In genomic region chr16:84420556-84420955, GRCh38 we compare ENCODE assay signal across 7 cellular contexts. TPM values are rescaled to one million over a fixed set of nuclear protein-coding genes. Genes with fewer than 3 reads are reported as not detected.
"Had no signal": no experiment of that assay in that cellular context is flagged by ENCODE, and none has a peak within 500 bp of the region (broad histone marks: within the 10 kb centered on the region; RNA-seq: fewer than 3 reads in every experiment).

No MANE protein-coding gene starts in this region.

RNA-seq across cellular contexts. Expression of gene ATP2C2, which starts 52.2 kb away (rescaled TPM):
- total RNA-seq: activated CD4-positive, alpha-beta T cell treated with anti-CD3 and anti-CD28 coated beads for 36 hours; activated naive CD8-positive, alpha-beta T cell treated with anti-CD3 and anti-CD28 coated beads, Interleukin-2, amount 10 ng/mL, durations not matched to agents 7 days and 5 days; activated T-cell treated with anti-CD3 and anti-CD28 coated beads, Interleukin-2, amount 50 U/mL, for 4 hours; activated T-helper 2 cell treated with anti-CD3 and anti-CD28 coated beads, Interferon-gamma antibody, Interleukin-2, Interleukin-4, amounts not matched to agents 10 μg/mL and 5 μg/mL and 100 μg/mL, durations not matched to agents 14 hours and 24 hours and 36 hours; HepG2; NCI-H460; T-helper 17 cell had no signal
